In the genomic region with DNA sequence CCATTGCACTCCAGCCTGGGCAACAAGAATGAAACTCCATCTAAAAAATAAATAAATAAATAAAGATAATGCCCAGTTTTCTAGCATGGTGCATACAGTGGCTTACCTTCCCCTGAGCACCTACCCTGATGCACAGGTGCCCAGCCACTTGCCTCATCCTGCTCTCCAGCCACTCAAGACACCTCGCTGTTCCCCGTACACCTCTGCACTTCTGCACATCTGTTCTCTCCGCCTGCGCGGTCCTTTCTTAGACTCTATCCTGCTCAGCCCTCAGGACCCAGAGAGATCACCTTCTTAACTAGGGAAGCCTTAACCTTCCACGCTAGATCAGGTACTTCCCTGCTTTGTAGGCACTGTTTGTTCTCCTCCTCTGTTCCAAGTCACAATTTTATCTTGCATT, we compare ENCODE assay signal across 16 cellular contexts. TPM values are rescaled to one million over a fixed set of nuclear protein-coding genes. Genes with fewer than 3 reads are reported as not detected.
DNase-seq lines count a peak whose midpoint lies in the region; ATAC-seq and TF ChIP-seq lines count a peak whose summit lies in the region.
"Had no signal": no experiment of that assay in that cellular context is flagged by ENCODE, and none has a peak within 500 bp of the region (broad histone marks: within the 10 kb centered on the region; RNA-seq: fewer than 3 reads in every experiment).

No MANE protein-coding gene starts in this region.

- H3K27me3 Mint-ChIP-seq in central memory CD8-positive, alpha-beta T cell: peaks cover 29% of the 10 kb centered on the region
- H3K27me3 Mint-ChIP-seq in type B pancreatic cell: no peaks in the 10 kb centered on the region

- intact Hi-C loops in head of caudate nucleus (cut with DNase I): no loop called here

- H3K27ac ChIP-seq in KMS-11: peak overlapping the region; percentile 94; the same call in 1 of the 2 replicates
- H3K27ac ChIP-seq: A549, C4-2B had no signal

- H3K4me1 Mint-ChIP-seq in central memory CD8-positive, alpha-beta T cell: peaks cover 15% of the 10 kb centered on the region
- H3K4me1 Mint-ChIP-seq in type B pancreatic cell (ENCODE audit: unreplicated experiment): peaks cover 24% of the 10 kb centered on the region

- H3K36me3 ChIP-seq in KMS-11 (ENCODE audit: insufficient read depth): no peaks in the 10 kb centered on the region
- H3K36me3 ChIP-seq: BE2C had no signal

- ATAC-seq in central memory CD8-positive, alpha-beta T cell (replicated peaks; ENCODE audit: extremely low read depth, poor library complexity, severe bottlenecking): no peak
- ATAC-seq: A549, GM23338, HepG2 had no signal

- no peaks in the 10 kb centered on the region for H4K20me1 ChIP-seq in KMS-11 (ENCODE audit: insufficient read depth)

- H3K4me3 ChIP-seq in KMS-11 (IDR thresholded peaks at IDR 0.05; ENCODE audit: insufficient read depth, low read depth, low read length): no peak overlapping the region
- H3K4me3 ChIP-seq: A549, GM23338 had no signal

- no peak overlapping the region for H2AFZ ChIP-seq in KMS-11 (ENCODE audit: low read depth)
- H2AFZ ChIP-seq: GM23338 had no signal

- H3K79me2 ChIP-seq in KMS-11 (ENCODE audit: insufficient read depth, low read depth): peaks cover 43% of the 10 kb centered on the region

- DNase-seq in central memory CD8-positive, alpha-beta T cell (ENCODE audit: low spot score in 2 of 2): no peak
- DNase-seq in mesenteric fat pad (ENCODE audit: low spot score): peak; percentile 53
- DNase-seq in type B pancreatic cell (ENCODE audit: extremely low spot score, unreplicated experiment): no peak
- no peak for DNase-seq in UCSD-AML1 (lab: John Stamatoyannopoulos, UW; ENCODE audit: unreplicated experiment)
- DNase-seq in head of caudate nucleus: no peak
- DNase-seq in activated CD8-positive, alpha-beta memory T cell treated with anti-CD3 and anti-CD28 coated beads, Interleukin-2, amount 50 U/mL, for 48 hours: no peak
- DNase-seq: BE2C; CD4-positive, alpha-beta memory T cell; DMS79 treated with DMSO at 0.1 percent for 48 hours; GDM1; H7 had no signal

- H3K4me1 ChIP-seq in KMS-11 (ENCODE audit: low read depth, poor library complexity, severe bottlenecking): peaks cover 54% of the 10 kb centered on the region
- H3K4me1 ChIP-seq: BE2C had no signal

- no peak overlapping the region for H3K4me3 Mint-ChIP-seq in central memory CD8-positive, alpha-beta T cell
- peak overlapping the region; percentile 23 for H3K4me3 Mint-ChIP-seq in type B pancreatic cell
- H3K4me3 Mint-ChIP-seq: GM23338 had no signal

- no peaks in the 10 kb centered on the region for H3K27me3 ChIP-seq in KMS-11 (ENCODE audit: insufficient read depth, low read depth)

- H3K36me3 Mint-ChIP-seq in central memory CD8-positive, alpha-beta T cell (ENCODE audit: insufficient read depth): peaks cover 2% of the 10 kb centered on the region
- peaks cover 31% of the 10 kb centered on the region for H3K36me3 Mint-ChIP-seq in type B pancreatic cell

- H3K9me3 Mint-ChIP-seq in central memory CD8-positive, alpha-beta T cell: peaks cover 13% of the 10 kb centered on the region
- peaks cover 5% of the 10 kb centered on the region for H3K9me3 Mint-ChIP-seq in type B pancreatic cell

- peak overlapping the region; percentile 54 for H3K27ac Mint-ChIP-seq in central memory CD8-positive, alpha-beta T cell (ENCODE audit: low read depth)
- no peak overlapping the region for H3K27ac Mint-ChIP-seq in type B pancreatic cell
- H3K27ac Mint-ChIP-seq: GM23338 had no signal

- TF ChIP-seq CTCF in KMS-11 (conservative IDR thresholded peaks at IDR 0.05; ENCODE audit: low read depth, low read length): no peak
- TF ChIP-seq CTCF in type B pancreatic cell (conservative IDR thresholded peaks at IDR 0.05): no peak

- H3K4me2 ChIP-seq in KMS-11: peak overlapping the region; percentile 68; the same call in 1 of the 2 replicates
- H3K4me2 ChIP-seq: A549, GM23338 had no signal

- peak overlapping the region; percentile 66; the same call in 1 of the 2 replicates for H3K9ac ChIP-seq in KMS-11

RNA-seq across cellular contexts. Expression of gene EVC, which starts 2.9 kb away (rescaled TPM):
- 16.6 TPM for total RNA-seq in mesenteric fat pad
- total RNA-seq in type B pancreatic cell (ENCODE audit: low replicate concordance): 14.5 and 29.2 TPM in 2 replicates

RNA-seq across cellular contexts. Expression of gene EVC2, which starts 5.5 kb away (rescaled TPM):
- 4.0 TPM for total RNA-seq in mesenteric fat pad
- 3.5 and 4.5 TPM in 2 replicates for total RNA-seq in type B pancreatic cell (ENCODE audit: low replicate concordance)
- total RNA-seq: HepG2 had no signal
